In genomic region chr12:96375841-96376249, GRCh38 we compare ENCODE assay signal across 1 cellular context.
TF ChIP-seq lines count a peak whose summit lies in the region.

No MANE protein-coding gene starts in this region.

TF ChIP-seq in GM23338, 12 proteins besides CTCF, POLR2A, EP300 and RAD21 (continued from another document):
- TF ChIP-seq, protein P1, sequence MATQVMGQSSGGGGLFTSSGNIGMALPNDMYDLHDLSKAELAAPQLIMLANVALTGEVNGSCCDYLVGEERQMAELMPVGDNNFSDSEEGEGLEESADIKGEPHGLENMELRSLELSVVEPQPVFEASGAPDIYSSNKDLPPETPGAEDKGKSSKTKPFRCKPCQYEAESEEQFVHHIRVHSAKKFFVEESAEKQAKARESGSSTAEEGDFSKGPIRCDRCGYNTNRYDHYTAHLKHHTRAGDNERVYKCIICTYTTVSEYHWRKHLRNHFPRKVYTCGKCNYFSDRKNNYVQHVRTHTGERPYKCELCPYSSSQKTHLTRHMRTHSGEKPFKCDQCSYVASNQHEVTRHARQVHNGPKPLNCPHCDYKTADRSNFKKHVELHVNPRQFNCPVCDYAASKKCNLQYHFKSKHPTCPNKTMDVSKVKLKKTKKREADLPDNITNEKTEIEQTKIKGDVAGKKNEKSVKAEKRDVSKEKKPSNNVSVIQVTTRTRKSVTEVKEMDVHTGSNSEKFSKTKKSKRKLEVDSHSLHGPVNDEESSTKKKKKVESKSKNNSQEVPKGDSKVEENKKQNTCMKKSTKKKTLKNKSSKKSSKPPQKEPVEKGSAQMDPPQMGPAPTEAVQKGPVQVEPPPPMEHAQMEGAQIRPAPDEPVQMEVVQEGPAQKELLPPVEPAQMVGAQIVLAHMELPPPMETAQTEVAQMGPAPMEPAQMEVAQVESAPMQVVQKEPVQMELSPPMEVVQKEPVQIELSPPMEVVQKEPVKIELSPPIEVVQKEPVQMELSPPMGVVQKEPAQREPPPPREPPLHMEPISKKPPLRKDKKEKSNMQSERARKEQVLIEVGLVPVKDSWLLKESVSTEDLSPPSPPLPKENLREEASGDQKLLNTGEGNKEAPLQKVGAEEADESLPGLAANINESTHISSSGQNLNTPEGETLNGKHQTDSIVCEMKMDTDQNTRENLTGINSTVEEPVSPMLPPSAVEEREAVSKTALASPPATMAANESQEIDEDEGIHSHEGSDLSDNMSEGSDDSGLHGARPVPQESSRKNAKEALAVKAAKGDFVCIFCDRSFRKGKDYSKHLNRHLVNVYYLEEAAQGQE (IDR thresholded peaks at IDR 0.05; ENCODE audit: unreplicated experiment): no peak
- TF ChIP-seq ZNF331 (CRISPR knock-in tag; IDR thresholded peaks at IDR 0.05; ENCODE audit: low read depth): no peak
- no peak for TF ChIP-seq STAT1 (IDR thresholded peaks at IDR 0.05; ENCODE audit: unreplicated experiment)
- TF ChIP-seq CREB1 (CRISPR knock-in tag; IDR thresholded peaks at IDR 0.05; ENCODE audit: low read depth): no peak
- TF ChIP-seq ZNF462 (CRISPR knock-in tag; IDR thresholded peaks at IDR 0.05): no peak
- TF ChIP-seq POLR2AphosphoS5 (IDR thresholded peaks at IDR 0.05; ENCODE audit: low read depth): no peak
- TF ChIP-seq ZNF114 (CRISPR knock-in tag; IDR thresholded peaks at IDR 0.05): no peak
- no peak for TF ChIP-seq JUNB (IDR thresholded peaks at IDR 0.05; ENCODE audit: unreplicated experiment)
- TF ChIP-seq EZH2 (IDR thresholded peaks at IDR 0.05; ENCODE audit: low read depth, unreplicated experiment): no peak
- no peak for TF ChIP-seq ETS1 (IDR thresholded peaks at IDR 0.05)
